1 cellular context compared by ENCODE assay signal in genomic region chr13:28532226-28533048, GRCh38.
TF ChIP-seq lines count a peak whose summit lies in the region.

No MANE protein-coding gene starts in this region.

TF ChIP-seq in K562, 482 proteins besides CTCF, POLR2A, EP300 and RAD21 (continued from another document and continues in another):
- TF ChIP-seq BCLAF1 (IDR thresholded peaks at IDR 0.05; ENCODE audit: borderline replicate concordance in 1 of 2, control insufficient read depth in 1 of 2, low read depth in 2 of 2, low read length in 1 of 2) (no peak), PTRF (tag; IDR thresholded peaks at IDR 0.05) (no peak), MECOM (CRISPR knock-in tag; IDR thresholded peaks at IDR 0.05) (no peak), XRCC3 (IDR thresholded peaks at IDR 0.05) (no peak), NFIC (IDR thresholded peaks at IDR 0.05) (peak; percentile 70; the same call in 1 of the 2 replicates), PTBP1 (IDR thresholded peaks at IDR 0.05; ENCODE audit: low read depth, low read length) (no peak), HNRNPLL (IDR thresholded peaks at IDR 0.05; ENCODE audit: low read depth, low read length, poor library complexity, severe bottlenecking) (peak; percentile 51), TRIM24 (IDR thresholded peaks at IDR 0.05) (peak; percentile 74 to 86), HLTF (IDR thresholded peaks at IDR 0.05) (no peak), ZNF212 (CRISPR knock-in tag; IDR thresholded peaks at IDR 0.05) (no peak), FOXO4 (CRISPR knock-in tag; IDR thresholded peaks at IDR 0.05) (no peak), ZFPM2 (CRISPR knock-in tag; IDR thresholded peaks at IDR 0.05) (no peak), ZNF41 (CRISPR knock-in tag; conservative IDR thresholded peaks at IDR 0.05) (no peak), PHF21A (IDR thresholded peaks at IDR 0.05; ENCODE audit: borderline replicate concordance, low read depth) (no peak; the same call in 1 of the 2 replicates), ARID3B (CRISPR knock-in tag; IDR thresholded peaks at IDR 0.05; ENCODE audit: borderline replicate concordance) (no peak), SRSF9 (IDR thresholded peaks at IDR 0.05; ENCODE audit: borderline replicate concordance, low read depth, low read length) (no peak), ZBTB49 (CRISPR knock-in tag; IDR thresholded peaks at IDR 0.05; ENCODE audit: borderline replicate concordance) (no peak), FUS (optimal IDR thresholded peaks at IDR 0.05; ENCODE audit: low read depth, low read length) (peak; percentile 22), ZNF609 (CRISPR knock-in tag; IDR thresholded peaks at IDR 0.05; ENCODE audit: borderline replicate concordance) (no peak), KLF6 (CRISPR knock-in tag; IDR thresholded peaks at IDR 0.05; ENCODE audit: borderline replicate concordance) (no peak), ZNF586 (CRISPR knock-in tag; conservative IDR thresholded peaks at IDR 0.05) (no peak), GTF3C2 (IDR thresholded peaks at IDR 0.05; ENCODE audit: borderline replicate concordance, extremely low read depth, insufficient read length) (no peak), ZNF57 (CRISPR knock-in tag; IDR thresholded peaks at IDR 0.05) (no peak), MYNN (IDR thresholded peaks at IDR 0.05) (no peak), MYNN (CRISPR knock-in tag; IDR thresholded peaks at IDR 0.05) (no peak), NFRKB (IDR thresholded peaks at IDR 0.05; ENCODE audit: low read depth) (no peak)
- TF ChIP-seq, protein P1, sequence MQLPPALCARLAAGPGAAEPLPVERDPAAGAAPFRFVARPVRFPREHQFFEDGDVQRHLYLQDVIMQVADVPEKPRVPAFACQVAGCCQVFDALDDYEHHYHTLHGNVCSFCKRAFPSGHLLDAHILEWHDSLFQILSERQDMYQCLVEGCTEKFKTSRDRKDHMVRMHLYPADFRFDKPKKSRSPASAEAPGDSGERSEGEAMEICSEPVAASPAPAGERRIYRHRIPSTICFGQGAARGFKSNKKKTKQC (CRISPR knock-in tag; IDR thresholded peaks at IDR 0.05): no peak
- TF ChIP-seq, protein P2, sequence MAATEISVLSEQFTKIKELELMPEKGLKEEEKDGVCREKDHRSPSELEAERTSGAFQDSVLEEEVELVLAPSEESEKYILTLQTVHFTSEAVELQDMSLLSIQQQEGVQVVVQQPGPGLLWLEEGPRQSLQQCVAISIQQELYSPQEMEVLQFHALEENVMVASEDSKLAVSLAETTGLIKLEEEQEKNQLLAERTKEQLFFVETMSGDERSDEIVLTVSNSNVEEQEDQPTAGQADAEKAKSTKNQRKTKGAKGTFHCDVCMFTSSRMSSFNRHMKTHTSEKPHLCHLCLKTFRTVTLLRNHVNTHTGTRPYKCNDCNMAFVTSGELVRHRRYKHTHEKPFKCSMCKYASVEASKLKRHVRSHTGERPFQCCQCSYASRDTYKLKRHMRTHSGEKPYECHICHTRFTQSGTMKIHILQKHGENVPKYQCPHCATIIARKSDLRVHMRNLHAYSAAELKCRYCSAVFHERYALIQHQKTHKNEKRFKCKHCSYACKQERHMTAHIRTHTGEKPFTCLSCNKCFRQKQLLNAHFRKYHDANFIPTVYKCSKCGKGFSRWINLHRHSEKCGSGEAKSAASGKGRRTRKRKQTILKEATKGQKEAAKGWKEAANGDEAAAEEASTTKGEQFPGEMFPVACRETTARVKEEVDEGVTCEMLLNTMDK (IDR thresholded peaks at IDR 0.05; ENCODE audit: borderline replicate concordance, insufficient read depth, low read depth, low read length, poor library complexity, severe bottlenecking): no peak
- TF ChIP-seq, protein P3, sequence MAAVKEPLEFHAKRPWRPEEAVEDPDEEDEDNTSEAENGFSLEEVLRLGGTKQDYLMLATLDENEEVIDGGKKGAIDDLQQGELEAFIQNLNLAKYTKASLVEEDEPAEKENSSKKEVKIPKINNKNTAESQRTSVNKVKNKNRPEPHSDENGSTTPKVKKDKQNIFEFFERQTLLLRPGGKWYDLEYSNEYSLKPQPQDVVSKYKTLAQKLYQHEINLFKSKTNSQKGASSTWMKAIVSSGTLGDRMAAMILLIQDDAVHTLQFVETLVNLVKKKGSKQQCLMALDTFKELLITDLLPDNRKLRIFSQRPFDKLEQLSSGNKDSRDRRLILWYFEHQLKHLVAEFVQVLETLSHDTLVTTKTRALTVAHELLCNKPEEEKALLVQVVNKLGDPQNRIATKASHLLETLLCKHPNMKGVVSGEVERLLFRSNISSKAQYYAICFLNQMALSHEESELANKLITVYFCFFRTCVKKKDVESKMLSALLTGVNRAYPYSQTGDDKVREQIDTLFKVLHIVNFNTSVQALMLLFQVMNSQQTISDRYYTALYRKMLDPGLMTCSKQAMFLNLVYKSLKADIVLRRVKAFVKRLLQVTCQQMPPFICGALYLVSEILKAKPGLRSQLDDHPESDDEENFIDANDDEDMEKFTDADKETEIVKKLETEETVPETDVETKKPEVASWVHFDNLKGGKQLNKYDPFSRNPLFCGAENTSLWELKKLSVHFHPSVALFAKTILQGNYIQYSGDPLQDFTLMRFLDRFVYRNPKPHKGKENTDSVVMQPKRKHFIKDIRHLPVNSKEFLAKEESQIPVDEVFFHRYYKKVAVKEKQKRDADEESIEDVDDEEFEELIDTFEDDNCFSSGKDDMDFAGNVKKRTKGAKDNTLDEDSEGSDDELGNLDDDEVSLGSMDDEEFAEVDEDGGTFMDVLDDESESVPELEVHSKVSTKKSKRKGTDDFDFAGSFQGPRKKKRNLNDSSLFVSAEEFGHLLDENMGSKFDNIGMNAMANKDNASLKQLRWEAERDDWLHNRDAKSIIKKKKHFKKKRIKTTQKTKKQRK (IDR thresholded peaks at IDR 0.05; ENCODE audit: borderline replicate concordance, low read depth, low read length): no peak
- TF ChIP-seq, protein P4, sequence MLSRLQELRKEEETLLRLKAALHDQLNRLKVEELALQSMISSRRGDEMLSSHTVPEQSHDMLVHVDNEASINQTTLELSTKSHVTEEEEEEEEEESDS (CRISPR knock-in tag; IDR thresholded peaks at IDR 0.05): no peak
- TF ChIP-seq, protein P5, sequence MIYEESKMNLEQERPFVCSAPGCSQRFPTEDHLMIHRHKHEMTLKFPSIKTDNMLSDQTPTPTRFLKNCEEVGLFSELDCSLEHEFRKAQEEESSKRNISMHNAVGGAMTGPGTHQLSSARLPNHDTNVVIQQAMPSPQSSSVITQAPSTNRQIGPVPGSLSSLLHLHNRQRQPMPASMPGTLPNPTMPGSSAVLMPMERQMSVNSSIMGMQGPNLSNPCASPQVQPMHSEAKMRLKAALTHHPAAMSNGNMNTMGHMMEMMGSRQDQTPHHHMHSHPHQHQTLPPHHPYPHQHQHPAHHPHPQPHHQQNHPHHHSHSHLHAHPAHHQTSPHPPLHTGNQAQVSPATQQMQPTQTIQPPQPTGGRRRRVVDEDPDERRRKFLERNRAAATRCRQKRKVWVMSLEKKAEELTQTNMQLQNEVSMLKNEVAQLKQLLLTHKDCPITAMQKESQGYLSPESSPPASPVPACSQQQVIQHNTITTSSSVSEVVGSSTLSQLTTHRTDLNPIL (CRISPR knock-in tag; IDR thresholded peaks at IDR 0.05): no peak
